Comparison of ENCODE assay signal across 8 cellular contexts in genomic region chrX:130091976-130092522, GRCh38. TPM values are rescaled to one million over a fixed set of nuclear protein-coding genes. Genes with fewer than 3 reads are reported as not detected.
DNase-seq lines count a peak whose midpoint lies in the region; ATAC-seq and TF ChIP-seq lines count a peak whose summit lies in the region.

No MANE protein-coding gene starts in this region.

- H3K9me3 ChIP-seq in PC-9 (ENCODE audit: insufficient read depth, low read depth): no peaks in the 10 kb centered on the region
- no peaks in the 10 kb centered on the region for H3K9me3 ChIP-seq in mucosa of descending colon
- no peaks in the 10 kb centered on the region for H3K9me3 ChIP-seq in thymus (ENCODE audit: control insufficient read depth)

- in situ Hi-C loops in GM18951 (cut with MboI; ENCODE audit: low sequenced_read_pairs, unreplicated experiment): no loop called here

- H3K4me3 Mint-ChIP-seq in activated T-helper 2 cell treated with anti-CD3 and anti-CD28 coated beads, Interferon-gamma antibody, Interleukin-2, Interleukin-4, amounts not matched to agents 10 μg/mL and 5 μg/mL and 100 μg/mL, durations not matched to agents 14 hours and 24 hours and 36 hours (ENCODE audit: low read depth): peak overlapping the region; percentile 90
- no peak overlapping the region for H3K4me3 Mint-ChIP-seq in progenitor cell of endocrine pancreas (ENCODE audit: low read depth)

- ATAC-seq in HG03025 (IDR thresholded peaks at IDR 0.05; ENCODE audit: low FRiP score, unreplicated experiment) (peak; percentile 97), mucosa of descending colon (peak; percentile 89)

- peaks cover 8% of the 10 kb centered on the region for H3K36me3 Mint-ChIP-seq in activated T-helper 2 cell treated with anti-CD3 and anti-CD28 coated beads, Interferon-gamma antibody, Interleukin-2, Interleukin-4, amounts not matched to agents 10 μg/mL and 5 μg/mL and 100 μg/mL, durations not matched to agents 14 hours and 24 hours and 36 hours (ENCODE audit: low read depth)
- H3K36me3 Mint-ChIP-seq in progenitor cell of endocrine pancreas (ENCODE audit: insufficient read depth): peaks cover 4% of the 10 kb centered on the region

- no peak for TF ChIP-seq CTCF in PC-9 (conservative IDR thresholded peaks at IDR 0.05)
- TF ChIP-seq CTCF in mucosa of descending colon (IDR thresholded peaks at IDR 0.05): no peak
- TF ChIP-seq CTCF in progenitor cell of endocrine pancreas (IDR thresholded peaks at IDR 0.05; ENCODE audit: unreplicated experiment): no peak

- peaks cover 47% of the 10 kb centered on the region for H3K4me1 ChIP-seq in PC-9 (replicated peaks; ENCODE audit: insufficient read depth)
- H3K4me1 ChIP-seq in mucosa of descending colon (ENCODE audit: low read depth): peaks cover 6% of the 10 kb centered on the region
- H3K4me1 ChIP-seq in thymus (ENCODE audit: control insufficient read depth, insufficient read depth, low read length): peaks cover 12% of the 10 kb centered on the region

- no peaks in the 10 kb centered on the region for H3K9me3 Mint-ChIP-seq in activated T-helper 2 cell treated with anti-CD3 and anti-CD28 coated beads, Interferon-gamma antibody, Interleukin-2, Interleukin-4, amounts not matched to agents 10 μg/mL and 5 μg/mL and 100 μg/mL, durations not matched to agents 14 hours and 24 hours and 36 hours
- H3K9me3 Mint-ChIP-seq in progenitor cell of endocrine pancreas (ENCODE audit: low read depth): peaks cover 7% of the 10 kb centered on the region

- peak overlapping the region; percentile 95 for H3K27ac Mint-ChIP-seq in activated T-helper 2 cell treated with anti-CD3 and anti-CD28 coated beads, Interferon-gamma antibody, Interleukin-2, Interleukin-4, amounts not matched to agents 10 μg/mL and 5 μg/mL and 100 μg/mL, durations not matched to agents 14 hours and 24 hours and 36 hours
- H3K27ac Mint-ChIP-seq in progenitor cell of endocrine pancreas: no peak overlapping the region

- intact Hi-C loops in PC-9 (cut with micrococcal nuclease; ENCODE audit: unreplicated experiment): no loop called here
- intact Hi-C loops in activated T-helper 2 cell treated with anti-CD3 and anti-CD28 coated beads, Interferon-gamma antibody, Interleukin-2, Interleukin-4, amounts not matched to agents 10 μg/mL and 5 μg/mL and 100 μg/mL, durations not matched to agents 14 hours and 24 hours and 36 hours (cut with micrococcal nuclease): loop anchor here (1.0 kb wide), 2 partner anchors 10 to 17 kb away; no protein-coding TSS in a partner anchor
- intact Hi-C loops in mucosa of descending colon (cut with DNase I, micrococcal nuclease): no loop called here

- WGBS in thymus: 8% methylated on average over 10 of the region's 10 CpGs

- peak; percentile 42 for TF ChIP-seq POLR2A in GM18951 (IDR thresholded peaks at IDR 0.05; ENCODE audit: extremely low read depth, insufficient read depth, insufficient read length)

- H3K4me2 ChIP-seq in PC-9: peak overlapping the region; percentile 34

- H3K4me3 ChIP-seq in PC-9 (no peak overlapping the region), mucosa of descending colon (no peak overlapping the region), thymus (ENCODE audit: low read length) (peak overlapping the region; percentile 53)

- POLR2A ChIA-PET in PC-9 (lab: Charles Lee; ENCODE audit: unreplicated experiment): interaction anchor here (0.6 kb wide), 1 partner anchor 60 kb away, joined by 3 read pairs; no protein-coding TSS in a partner anchor

- DNase-seq in PC-9: peak in 1 of 2 experiments; percentile 34
- peak; percentile 84 for DNase-seq in activated T-helper 2 cell treated with anti-CD3 and anti-CD28 coated beads, Interferon-gamma antibody, Interleukin-2, Interleukin-4, amounts not matched to agents 10 μg/mL and 5 μg/mL and 100 μg/mL, durations not matched to agents 14 hours and 24 hours and 36 hours (ENCODE audit: low spot score)
- peak; percentile 69 to 93 (median 85) for DNase-seq in mucosa of descending colon
- no peak for DNase-seq in progenitor cell of endocrine pancreas (ENCODE audit: low spot score, unreplicated experiment)
- DNase-seq in medulla oblongata (ENCODE audit: extremely low spot score): no peak

- CTCF ChIA-PET in PC-9 (lab: Charles Lee): no interaction called here

- no peak overlapping the region for H2AFZ ChIP-seq in PC-9

- no TSS peak for BruUV-seq in PC-9 (replicated peaks; lab: Mats Ljungman, UMichigan)

- H3K4me1 Mint-ChIP-seq in activated T-helper 2 cell treated with anti-CD3 and anti-CD28 coated beads, Interferon-gamma antibody, Interleukin-2, Interleukin-4, amounts not matched to agents 10 μg/mL and 5 μg/mL and 100 μg/mL, durations not matched to agents 14 hours and 24 hours and 36 hours (ENCODE audit: low read depth): peaks cover 34% of the 10 kb centered on the region
- H3K4me1 Mint-ChIP-seq in progenitor cell of endocrine pancreas (ENCODE audit: low read depth): no peaks in the 10 kb centered on the region

- H3K27ac ChIP-seq in PC-9: peak overlapping the region; percentile 36; the same call in 1 of the 2 replicates
- peak overlapping the region; percentile 88 for H3K27ac ChIP-seq in thymus (ENCODE audit: low read depth)

- H3F3A ChIP-seq in PC-9 (ENCODE audit: insufficient read depth, low read depth): peaks cover 23% of the 10 kb centered on the region; the same call in 1 of the 2 replicates

- H3K27me3 Mint-ChIP-seq in activated T-helper 2 cell treated with anti-CD3 and anti-CD28 coated beads, Interferon-gamma antibody, Interleukin-2, Interleukin-4, amounts not matched to agents 10 μg/mL and 5 μg/mL and 100 μg/mL, durations not matched to agents 14 hours and 24 hours and 36 hours (ENCODE audit: low read depth): no peaks in the 10 kb centered on the region
- H3K27me3 Mint-ChIP-seq in progenitor cell of endocrine pancreas: peaks cover 3% of the 10 kb centered on the region

- H3K9me2 ChIP-seq in PC-9 (ENCODE audit: insufficient read depth): no peaks in the 10 kb centered on the region

- peaks cover 13% of the 10 kb centered on the region for H4K20me1 ChIP-seq in PC-9 (ENCODE audit: insufficient read depth)

- H3K36me3 ChIP-seq in PC-9 (ENCODE audit: low read depth): no peaks in the 10 kb centered on the region
- H3K36me3 ChIP-seq in mucosa of descending colon (ENCODE audit: low read depth): no peaks in the 10 kb centered on the region
- no peaks in the 10 kb centered on the region for H3K36me3 ChIP-seq in thymus (ENCODE audit: control insufficient read depth, insufficient read depth)

- H3K79me2 ChIP-seq in PC-9 (ENCODE audit: low read depth): peaks cover 81% of the 10 kb centered on the region

- no peaks in the 10 kb centered on the region for H3K27me3 ChIP-seq in PC-9 (ENCODE audit: insufficient read depth, low read depth)
- no peaks in the 10 kb centered on the region for H3K27me3 ChIP-seq in thymus (ENCODE audit: control insufficient read depth, insufficient read depth)

RNA-seq across cellular contexts. Expression of gene ELF4, which starts 18.2 kb away (rescaled TPM):
- total RNA-seq in PC-9 (2021): 53.0 and 60.3 TPM in 2 replicates
- 31.8 and 33.6 TPM in 2 replicates for total RNA-seq in activated T-helper 2 cell treated with anti-CD3 and anti-CD28 coated beads, Interferon-gamma antibody, Interleukin-2, Interleukin-4, amounts not matched to agents 10 μg/mL and 5 μg/mL and 100 μg/mL, durations not matched to agents 14 hours and 24 hours and 36 hours
- 10 to 100 TPM; 26.3 to 65.0 (median 43.7) TPM for total RNA-seq in mucosa of descending colon
- polyA plus RNA-seq in thymus: 7.2 TPM
- total RNA-seq in progenitor cell of endocrine pancreas: 4.8 and 6.2 TPM in 2 replicates

Comparison
In these comparisons a context has a peak if more than half of its experiments do, and no peak if none do; other contexts are left out.
1. DNase-seq: peak in activated T-helper 2 cell treated with anti-CD3 and anti-CD28 coated beads, Interferon-gamma antibody, Interleukin-2, Interleukin-4, amounts not matched to agents 10 μg/mL and 5 μg/mL and 100 μg/mL, durations not matched to agents 14 hours and 24 hours and 36 hours (single experiment) and mucosa of descending colon (3 of 3); none in progenitor cell of endocrine pancreas (single experiment) and medulla oblongata (single experiment).